In the genomic region with DNA sequence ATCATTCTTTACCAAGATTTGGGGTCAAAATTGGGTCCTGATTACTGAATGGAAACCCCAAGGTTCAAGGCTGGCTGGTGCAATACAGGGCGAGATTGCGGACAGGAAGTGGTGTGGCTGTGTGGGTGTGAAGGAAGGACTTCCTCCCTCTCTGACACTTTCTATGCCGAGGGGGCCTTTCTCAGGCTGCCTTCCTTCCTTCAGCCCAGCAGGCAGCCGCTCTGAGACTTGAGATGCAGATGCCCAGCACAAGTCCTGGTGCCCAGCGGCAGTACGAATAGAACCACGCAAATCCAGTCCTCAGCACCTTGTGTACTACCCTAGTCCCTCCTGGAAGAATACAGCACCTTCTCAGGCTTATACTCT, we compare ENCODE assay signal across 10 cellular contexts. TPM values are rescaled to one million over a fixed set of nuclear protein-coding genes. Genes with fewer than 3 reads are reported as not detected.
DNase-seq lines count a peak whose midpoint lies in the region; ATAC-seq and TF ChIP-seq lines count a peak whose summit lies in the region.
"Had no signal": no experiment of that assay in that cellular context is flagged by ENCODE, and none has a peak within 500 bp of the region (broad histone marks: within the 10 kb centered on the region; RNA-seq: fewer than 3 reads in every experiment).

No MANE protein-coding gene starts in this region.

- 65 to 81% methylated on average over 7 of the region's 7 CpGs for WGBS in lower leg skin, 2 donors

- DNase-seq in KBM-7 (peak; percentile 81), lower leg skin (ENCODE audit: low spot score in 2 of 2) (no peak), H4 (ENCODE audit: low spot score) (no peak), cortex of kidney (lab: John Stamatoyannopoulos, UW) (no peak)
- peak; percentile 81 for DNase-seq in activated naive CD8-positive, alpha-beta T cell treated with anti-CD3 and anti-CD28 coated beads for 36 hours
- DNase-seq in effector memory CD4-positive, alpha-beta T cell: no peak

- H3K9me3 Mint-ChIP-seq in activated naive CD8-positive, alpha-beta T cell treated with anti-CD3 and anti-CD28 coated beads for 36 hours: no peaks in the 10 kb centered on the region

- peak; percentile 78 for TF ChIP-seq POLR2A in GM18505 (IDR thresholded peaks at IDR 0.05; ENCODE audit: borderline replicate concordance, extremely low read depth, insufficient read depth, insufficient read length)
- no peak for TF ChIP-seq POLR2A in lower leg skin (IDR thresholded peaks at IDR 0.05)

- no peak overlapping the region for H3K27ac ChIP-seq in effector memory CD4-positive, alpha-beta T cell (ENCODE audit: insufficient read depth, low read length, poor library complexity, severe bottlenecking)

- H3K4me1 ChIP-seq in effector memory CD4-positive, alpha-beta T cell (ENCODE audit: control insufficient read depth, insufficient read depth, low read length, poor library complexity, severe bottlenecking): peaks cover 9% of the 10 kb centered on the region

- ATAC-seq in GM18505 (IDR thresholded peaks at IDR 0.05; ENCODE audit: unreplicated experiment) (peak; percentile 65), GM21526 (IDR thresholded peaks at IDR 0.05; ENCODE audit: low FRiP score, unreplicated experiment) (peak; percentile 65)
- ATAC-seq: Panc1 had no signal

- peaks cover 29% of the 10 kb centered on the region for H3K36me3 Mint-ChIP-seq in activated naive CD8-positive, alpha-beta T cell treated with anti-CD3 and anti-CD28 coated beads for 36 hours

- no peak overlapping the region for H3K4me3 ChIP-seq in lower leg skin (ENCODE audit: low read depth, poor library complexity, severe bottlenecking)
- no peak overlapping the region for H3K4me3 ChIP-seq in effector memory CD4-positive, alpha-beta T cell (ENCODE audit: insufficient read depth, low read depth, low read length, poor library complexity, severe bottlenecking)

- H3K4me1 Mint-ChIP-seq in activated naive CD8-positive, alpha-beta T cell treated with anti-CD3 and anti-CD28 coated beads for 36 hours: peaks cover 42% of the 10 kb centered on the region

- H3K27ac Mint-ChIP-seq in activated naive CD8-positive, alpha-beta T cell treated with anti-CD3 and anti-CD28 coated beads for 36 hours: peak overlapping the region; percentile 93

- no peaks in the 10 kb centered on the region for H3K36me3 ChIP-seq in effector memory CD4-positive, alpha-beta T cell (ENCODE audit: control insufficient read depth, insufficient read depth, low read length)

- no peak for TF ChIP-seq CTCF in lower leg skin (IDR thresholded peaks at IDR 0.05)

- H3K9me3 ChIP-seq in effector memory CD4-positive, alpha-beta T cell (ENCODE audit: control insufficient read depth, low read length): no peaks in the 10 kb centered on the region

- no peaks in the 10 kb centered on the region for H3K27me3 Mint-ChIP-seq in activated naive CD8-positive, alpha-beta T cell treated with anti-CD3 and anti-CD28 coated beads for 36 hours

- in situ Hi-C loops in KBM-7 (cut with MboI; ENCODE audit: low pct_unique_long_range_greater_than_20kb, low sequenced_read_pairs): no loop called here

- no peaks in the 10 kb centered on the region for H3K27me3 ChIP-seq in effector memory CD4-positive, alpha-beta T cell (replicated peaks; ENCODE audit: control insufficient read depth, insufficient read depth, low read length, poor library complexity, severe bottlenecking)

- intact Hi-C loops in lower leg skin (cut with DNase I; ENCODE audit: low total_unique reads): no loop called here

- peak overlapping the region; percentile 61 for H3K4me3 Mint-ChIP-seq in activated naive CD8-positive, alpha-beta T cell treated with anti-CD3 and anti-CD28 coated beads for 36 hours

RNA-seq across cellular contexts. Expression of gene BATF3, which starts 16.3 kb away (rescaled TPM):
- 10 to 100 TPM; 74.7 to 77.9 TPM for total RNA-seq in activated naive CD8-positive, alpha-beta T cell treated with anti-CD3 and anti-CD28 coated beads for 36 hours
- 1 to 10 TPM in 1 of 4 donors, under 1 TPM in 2, not detected in 1; 0.74 to 2.1 (median 0.84) TPM for total RNA-seq in lower leg skin
- total RNA-seq in H4 (2014; rRNA removed; shearing (Covaris generic)): 3.8 and 6.5 TPM in 2 replicates
- total RNA-seq: epithelial cell of proximal tubule had no signal

Comparison
In these comparisons a context has a peak if more than half of its experiments do, and no peak if none do; other contexts are left out.
1. DNase-seq: peak in KBM-7 (single experiment) and activated naive CD8-positive, alpha-beta T cell treated with anti-CD3 and anti-CD28 coated beads for 36 hours (single experiment); none in lower leg skin (0 of 2), H4 (single experiment), cortex of kidney (single experiment) and effector memory CD4-positive, alpha-beta T cell (0 of 3).
2. RNA of gene BATF3, which starts 16.3 kb away (total RNA-seq): 74.7 to 77.9 TPM in activated naive CD8-positive, alpha-beta T cell treated with anti-CD3 and anti-CD28 coated beads for 36 hours; 3.8 to 6.5 TPM in H4 and 0.74 to 2.1 TPM in lower leg skin; every median in the first group is over 10 times any median in the second.